ENCODE assay signal across 23 cellular contexts in the genomic region with DNA sequence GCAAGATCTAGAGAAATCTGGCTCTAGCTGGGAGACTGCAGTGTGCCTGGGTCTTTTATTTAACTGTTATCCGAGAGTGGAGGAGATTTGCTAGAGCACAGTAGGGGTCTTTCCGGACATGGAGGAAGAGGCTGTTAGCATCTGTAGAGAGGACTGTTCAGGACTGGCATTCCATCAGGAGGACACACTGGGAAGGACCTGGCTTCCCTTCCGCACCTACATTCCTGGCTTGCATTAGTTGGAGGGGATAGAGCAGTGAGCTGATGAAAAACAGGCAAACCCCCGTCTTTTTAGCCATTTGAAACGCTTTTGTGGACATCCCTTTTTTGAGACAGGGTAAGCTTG. TPM values are rescaled to one million over a fixed set of nuclear protein-coding genes. Genes with fewer than 3 reads are reported as not detected.
A peak's percentile ranks its signal among the peaks of the same experiment; 100 is the strongest.
DNase-seq lines count a peak whose midpoint lies in the region; ATAC-seq and TF ChIP-seq lines count a peak whose summit lies in the region.
"Had no signal": no experiment of that assay in that cellular context is flagged by ENCODE, and none has a peak within 500 bp of the region (broad histone marks: within the 10 kb centered on the region; RNA-seq: fewer than 3 reads in every experiment).

No MANE protein-coding gene starts in this region.

- H2BK12ac ChIP-seq in H9 (ENCODE audit: insufficient read length, low read depth, low read length) = no peak overlapping the region

- no peak overlapping the region for H2AFZ ChIP-seq in H9 (ENCODE audit: low read length)

- H2BK120ac ChIP-seq in H9 (ENCODE audit: low read depth, low read length, poor library complexity, severe bottlenecking) = no peak overlapping the region

- H4K20me1 ChIP-seq in H9 (ENCODE audit: control insufficient read depth, insufficient read depth, insufficient read length) = no peaks in the 10 kb centered on the region

- H3K23me2 ChIP-seq in H9 (ENCODE audit: insufficient read length, low read depth, low read length, poor library complexity, severe bottlenecking) = peaks cover 18% of the 10 kb centered on the region

- H3K9me3 ChIP-seq in H9 (ENCODE audit: control insufficient read depth, low read depth, low read length) (no peaks in the 10 kb centered on the region), iPS-18a (ENCODE audit: control insufficient read depth, low read depth, low read length) (no peaks in the 10 kb centered on the region), SJCRH30 (replicated peaks) (no peaks in the 10 kb centered on the region)
- H3K9me3 ChIP-seq: upper lobe of right lung had no signal

- no peak overlapping the region for H3K4ac ChIP-seq in H9 (ENCODE audit: low read depth, low read length)

- no peaks in the 10 kb centered on the region; a peak in 2 of 7 replicates for H3K36me3 Mint-ChIP-seq in H9 (ENCODE audit: insufficient read depth in 1 of 3, low read depth in 3 of 3)
- H3K36me3 Mint-ChIP-seq: naive thymus-derived CD8-positive, alpha-beta T cell had no signal

- peaks cover 16% of the 10 kb centered on the region; the same call in 1 of the 2 replicates for H3K4me1 ChIP-seq in H9 (ENCODE audit: insufficient read depth, low read length)
- peaks cover 31% of the 10 kb centered on the region for H3K4me1 ChIP-seq in iPS-18a (ENCODE audit: control insufficient read depth, low read depth, low read length)
- H3K4me1 ChIP-seq in SJCRH30 = no peaks in the 10 kb centered on the region

- H3K9ac ChIP-seq in H9 (ENCODE audit: extremely low read depth, insufficient read length, low read length) = no peak overlapping the region
- H3K9ac ChIP-seq in iPS-18a (ENCODE audit: low read length) = no peak overlapping the region

- H3K27ac ChIP-seq in H9 (ENCODE audit: insufficient read length, low read depth, low read length) (peak overlapping the region; percentile 33), iPS-18a (ENCODE audit: low read length) (no peak overlapping the region), substantia nigra (ENCODE audit: low read depth, low read length, poor library complexity, severe bottlenecking) (peak overlapping the region; percentile 82), SJCRH30 (no peak overlapping the region)
- H3K27ac ChIP-seq: skin epidermis, upper lobe of right lung had no signal

- no peak overlapping the region for H3T11ph ChIP-seq in H9 (ENCODE audit: low read length)

- peak overlapping the region in 1 of 3 experiments; percentile 77; a peak in 3 of 7 replicates for H3K27ac Mint-ChIP-seq in H9
- H3K27ac Mint-ChIP-seq: activated naive CD4-positive, alpha-beta T cell treated with anti-CD3 and anti-CD28 coated beads, Interleukin-2, amount 50 U/mL, for 72 hours; naive thymus-derived CD8-positive, alpha-beta T cell; stimulated activated naive CD8-positive, alpha-beta T cell treated with anti-CD3 and anti-CD28 coated beads, Interleukin-15, amount 100 ng/mL, for 72 hours had no signal

- H3K79me1 ChIP-seq in H9 (ENCODE audit: insufficient read depth, low read depth, low read length, poor library complexity, severe bottlenecking) = no peaks in the 10 kb centered on the region

- peak overlapping the region; percentile 59 to 78 for H3K4me3 Mint-ChIP-seq in H9
- H3K4me3 Mint-ChIP-seq: naive thymus-derived CD8-positive, alpha-beta T cell had no signal

- peaks cover 3% of the 10 kb centered on the region; the same call in 1 of the 2 replicates for H3K79me2 ChIP-seq in H9 (ENCODE audit: insufficient read depth, low read length)

- no peak overlapping the region for H3K14ac ChIP-seq in H9 (ENCODE audit: insufficient read depth, low read length)

- DNase-seq in H9 (peak; percentile 69), choroid plexus epithelial cell (ENCODE audit: low read depth) (no peak), substantia nigra (lab: John Stamatoyannopoulos, UW) (no peak), NCI-H446 treated with DMSO at 0.1 percent for 48 hours (lab: John Stamatoyannopoulos, UW) (no peak), SJCRH30 (no peak)
- no peak for DNase-seq in activated CD4-positive, alpha-beta T cell treated with anti-CD3 and anti-CD28 coated beads for 48 hours
- DNase-seq: activated CD4-positive, alpha-beta T cell treated with anti-CD3 and anti-CD28 coated beads for 4 hours; AML-193; DMS79; left colon; naive thymus-derived CD8-positive, alpha-beta T cell; NCI-H146; NCI-H2171 treated with DMSO at 0.1 percent for 48 hours; NCI-H748 treated with DMSO at 0.1 percent for 48 hours; SHP77; stimulated activated CD4-positive, alpha-beta T cell treated with anti-CD3 and anti-CD28 coated beads, Interleukin-2, amount 100 ng/mL, for 48 hours; stimulated activated naive CD8-positive, alpha-beta T cell treated with anti-CD3 and anti-CD28 coated beads, Interleukin-15, amount 100 ng/mL, for 72 hours; T-helper 1 cell; upper lobe of right lung had no signal

- no peak overlapping the region for H2BK15ac ChIP-seq in H9 (ENCODE audit: low read depth, low read length)

- no peak overlapping the region for H2BK5ac ChIP-seq in H9 (ENCODE audit: insufficient read length, low read length)

- no peaks in the 10 kb centered on the region; a peak in 2 of 5 replicates for H3K9me3 Mint-ChIP-seq in H9
- H3K9me3 Mint-ChIP-seq: activated naive CD4-positive, alpha-beta T cell treated with anti-CD3 and anti-CD28 coated beads, Interleukin-2, amount 50 U/mL, for 72 hours; stimulated activated naive CD8-positive, alpha-beta T cell treated with anti-CD3 and anti-CD28 coated beads, Interleukin-15, amount 100 ng/mL, for 72 hours had no signal

- H3K56ac ChIP-seq in H9 (ENCODE audit: insufficient read length, low read depth, low read length) = no peak overlapping the region

- no peak overlapping the region for H2AK5ac ChIP-seq in H9 (ENCODE audit: insufficient read length, low read length)

- peaks cover 41 to 45% of the 10 kb centered on the region in 2 experiments for H3K4me1 Mint-ChIP-seq in H9

- peak overlapping the region; percentile 94 for H3K4me2 ChIP-seq in H9 (ENCODE audit: insufficient read depth, insufficient read length, low read length)

- H3K4me3 ChIP-seq in choroid plexus epithelial cell (ENCODE audit: low read depth, low read length) (peak overlapping the region; percentile 63), iPS-18a (ENCODE audit: low read length) (peak overlapping the region; percentile 61), SJCRH30 (no peak overlapping the region)

- peaks cover 47% of the 10 kb centered on the region for H3K27me3 Mint-ChIP-seq in H9 (ENCODE audit: low read depth)

- no peak overlapping the region for H3K23ac ChIP-seq in H9 (ENCODE audit: insufficient read length, low read depth, low read length)

- TF ChIP-seq CTCF in H9 (conservative IDR thresholded peaks at IDR 0.05) (no peak), choroid plexus epithelial cell (conservative IDR thresholded peaks at IDR 0.05; ENCODE audit: low read depth, low read length) (no peak)

- peaks cover 15% of the 10 kb centered on the region; the same call in 1 of the 2 replicates for H3K27me3 ChIP-seq in H9 (ENCODE audit: insufficient read depth, low read length)
- peaks cover 61% of the 10 kb centered on the region for H3K27me3 ChIP-seq in iPS-18a (ENCODE audit: control insufficient read depth, insufficient read depth, low read length)
- H3K27me3 ChIP-seq in SJCRH30 = no peaks in the 10 kb centered on the region

- H4K91ac ChIP-seq in H9 (ENCODE audit: insufficient read length, low read depth, low read length) = no peak overlapping the region

- WGBS in H9 (ENCODE audit: extremely low coverage, insufficient read length, low lambda C conversion rate) = no CpG with 5 or more reads among the region's 5 CpGs

- H2BK20ac ChIP-seq in H9 (ENCODE audit: low read depth, low read length, poor library complexity, severe bottlenecking) = no peak overlapping the region

- no peak overlapping the region for H3K18ac ChIP-seq in H9 (ENCODE audit: insufficient read length, low read depth, low read length)

- H3K36me3 ChIP-seq in iPS-18a (ENCODE audit: control insufficient read depth, low read depth, low read length) = peaks cover 2% of the 10 kb centered on the region
- H3K36me3 ChIP-seq in SJCRH30 = no peaks in the 10 kb centered on the region
- H3K36me3 ChIP-seq: upper lobe of right lung had no signal

- ATAC-seq in HG02973 (IDR thresholded peaks at IDR 0.05; ENCODE audit: unreplicated experiment) = no peak
- ATAC-seq: left colon; naive thymus-derived CD8-positive, alpha-beta T cell had no signal

- H4K8ac ChIP-seq in H9 (replicated peaks; ENCODE audit: insufficient read length, low read depth, low read length) = no peak overlapping the region

- no peak overlapping the region for H4K5ac ChIP-seq in H9 (ENCODE audit: insufficient read length, low read depth, low read length)

RNA-seq across cellular contexts. Expression of gene PIEZO2, which starts 0.9 kb away (rescaled TPM):
- total RNA-seq in H9 (2021) = 3.9 and 5.9 TPM in 2 replicates
- total RNA-seq in SJCRH30 (2014; rRNA removed; shearing (Covaris generic)) = 0.32 and 0.79 TPM in 2 replicates
- total RNA-seq: activated naive CD4-positive, alpha-beta T cell treated with anti-CD3 and anti-CD28 coated beads, Interleukin-2, amount 50 U/mL, for 72 hours; naive thymus-derived CD8-positive, alpha-beta T cell had no signal

Comparison
In these comparisons a context has a peak if more than half of its experiments do, and no peak if none do; other contexts are left out.
1. H3K27ac ChIP-seq: peak in H9 (single experiment) and substantia nigra (single experiment); none in iPS-18a (single experiment) and SJCRH30 (single experiment).